Comparison of ENCODE assay signal across 3 cellular contexts in genomic region chr2:46607468-46607867, GRCh38. TPM values are rescaled to one million over a fixed set of nuclear protein-coding genes. Genes with fewer than 3 reads are reported as not detected.
DNase-seq lines count a peak whose midpoint lies in the region; ATAC-seq and TF ChIP-seq lines count a peak whose summit lies in the region.
"Not testable (repeated sequence)": the region's sequence is repeated elsewhere in the genome, so short reads cannot be mapped to it uniquely, and the experiment has no call there.

No MANE protein-coding gene starts in this region.

- H3K27me3 Mint-ChIP-seq in activated CD4-positive, alpha-beta T cell treated with anti-CD3 and anti-CD28 coated beads, Interleukin-2, amount 10 ng/mL, durations not matched to agents 24 days and 14 days: not testable (repeated sequence)

- H3K4me3 ChIP-seq in adrenal gland, body of pancreas: not testable (repeated sequence)

- not testable (repeated sequence) for H3K36me3 ChIP-seq in adrenal gland (replicated peaks in 1 of 2); body of pancreas (replicated peaks in 1 of 2; ENCODE audit: insufficient read depth in 1 of 2, low read depth in 2 of 2)

- not testable (repeated sequence) for H3K4me3 Mint-ChIP-seq in activated CD4-positive, alpha-beta T cell treated with anti-CD3 and anti-CD28 coated beads, Interleukin-2, amount 10 ng/mL, durations not matched to agents 24 days and 14 days

- H3K4me1 Mint-ChIP-seq in activated CD4-positive, alpha-beta T cell treated with anti-CD3 and anti-CD28 coated beads, Interleukin-2, amount 10 ng/mL, durations not matched to agents 24 days and 14 days: not testable (repeated sequence)

- TF ChIP-seq POLR2A in adrenal gland (IDR thresholded peaks at IDR 0.05); body of pancreas (IDR thresholded peaks at IDR 0.05): not testable (repeated sequence)

- not testable (repeated sequence) for TF ChIP-seq CTCF in adrenal gland (IDR thresholded peaks at IDR 0.05); body of pancreas (IDR thresholded peaks at IDR 0.05)

- not testable (repeated sequence) for H3K4me1 ChIP-seq in adrenal gland (replicated peaks in 1 of 2); body of pancreas

- peak; percentile 52 for ATAC-seq in body of pancreas

- WGBS in adrenal gland, 4 donors: 49 to 53% (median 50%) methylated on average over 6 of the region's 6 CpGs
- 33 to 36% methylated on average over 6 of the region's 6 CpGs for whole genome bisulfite sequencing in body of pancreas, 2 donors

- not testable (repeated sequence) for H3K9me3 ChIP-seq in adrenal gland (replicated peaks in 1 of 3); body of pancreas

- H3K27ac ChIP-seq in adrenal gland: peak overlapping the region in 1 of 5 donors; percentile 15
- not testable (repeated sequence) for H3K27ac ChIP-seq in body of pancreas

- not testable (repeated sequence) for H3K27ac Mint-ChIP-seq in activated CD4-positive, alpha-beta T cell treated with anti-CD3 and anti-CD28 coated beads, Interleukin-2, amount 10 ng/mL, durations not matched to agents 24 days and 14 days

- peaks cover 24% of the 10 kb centered on the region for H3K36me3 Mint-ChIP-seq in activated CD4-positive, alpha-beta T cell treated with anti-CD3 and anti-CD28 coated beads, Interleukin-2, amount 10 ng/mL, durations not matched to agents 24 days and 14 days (ENCODE audit: low read depth)

- intact Hi-C loops in activated CD4-positive, alpha-beta T cell treated with anti-CD3 and anti-CD28 coated beads, Interleukin-2, amount 10 ng/mL, durations not matched to agents 24 days and 14 days (cut with micrococcal nuclease); body of pancreas (cut with DNase I): not testable (repeated sequence)
- intact Hi-C loops in adrenal gland (cut with DNase I): loop anchor here in 1 of 2 donors (10.0 kb wide), 1 partner anchor 53 kb away; no protein-coding TSS in a partner anchor

- peak; percentile 34 for DNase-seq in activated CD4-positive, alpha-beta T cell treated with anti-CD3 and anti-CD28 coated beads, Interleukin-2, amount 10 ng/mL, durations not matched to agents 24 days and 14 days
- DNase-seq in adrenal gland (peak in 6 of 7 donors; percentile 24 to 57 (median 43)), body of pancreas (peak in 3 of 4 donors; percentile 10 to 17 (median 13))

- not testable (repeated sequence) for H3K9me3 Mint-ChIP-seq in activated CD4-positive, alpha-beta T cell treated with anti-CD3 and anti-CD28 coated beads, Interleukin-2, amount 10 ng/mL, durations not matched to agents 24 days and 14 days

- not testable (repeated sequence) for H3K27me3 ChIP-seq in adrenal gland, body of pancreas

RNA-seq across cellular contexts. Expression of gene PIGF, which starts 9.4 kb away (rescaled TPM):
- 26.7 and 27.1 TPM in 2 replicates for total RNA-seq in activated CD4-positive, alpha-beta T cell treated with anti-CD3 and anti-CD28 coated beads, Interleukin-2, amount 10 ng/mL, durations not matched to agents 24 days and 14 days
- 10 to 100 TPM; 24.8 to 43.4 (median 30.6) TPM for total RNA-seq in adrenal gland
- 10 to 100 TPM in 2 of 3 donors, 1 to 10 TPM in 1; 8.9 to 40.3 (median 14.4) TPM for polyA plus RNA-seq in adrenal gland
- total RNA-seq in body of pancreas: 10 to 100 TPM; 11.4 to 11.5 TPM

RNA-seq across cellular contexts. Expression of gene CRIPT, which starts 9.5 kb away (rescaled TPM):
- total RNA-seq in activated CD4-positive, alpha-beta T cell treated with anti-CD3 and anti-CD28 coated beads, Interleukin-2, amount 10 ng/mL, durations not matched to agents 24 days and 14 days: 10.6 and 11.8 TPM in 2 replicates
- total RNA-seq in adrenal gland: 10 to 100 TPM in 7 of 8 donors, 1 to 10 TPM in 1; 5.7 to 22.9 (median 15.4) TPM
- polyA plus RNA-seq in adrenal gland: 10 to 100 TPM; 13.6 to 17.8 (median 15.0) TPM
- total RNA-seq in body of pancreas: 1 to 10 TPM; 5.3 to 8.6 TPM
